Comparison of ENCODE assay signal across 17 cellular contexts in genomic region chr18:75658330-75658729, GRCh38.
"Had no signal": no experiment of that assay in that cellular context is flagged by ENCODE, and none has a peak within 500 bp of the region (broad histone marks: within the 10 kb centered on the region; RNA-seq: fewer than 3 reads in every experiment).

No MANE protein-coding gene starts in this region.

- H3K4me3 ChIP-seq: breast epithelium, lower lobe of right lung, uterus had no signal

- DNase-seq: activated naive CD4-positive, alpha-beta T cell; activated naive CD8-positive, alpha-beta T cell treated with anti-CD3 and anti-CD28 coated beads for 36 hours; activated T-cell treated with anti-CD3 and anti-CD28 coated beads, Interleukin-2, amount 50 U/mL, for 24 hours; effector memory CD4-positive, alpha-beta T cell; foreskin melanocyte; kidney; lower lobe of right lung; mesendoderm; naive thymus-derived CD4-positive, alpha-beta T cell; stimulated activated CD4-positive, alpha-beta T cell treated with anti-CD3 and anti-CD28 coated beads, Interleukin-2, amount 100 ng/mL, for 48 hours; stimulated activated CD8-positive, alpha-beta memory T cell treated with anti-CD3 and anti-CD28 coated beads, Interleukin-4, amount 100 ng/mL, for 48 hours; stimulated activated naive B cell treated with anti-CD40 and anti-IgM and Interleukin-4, amounts not matched to agents 10 μg/mL and 1 μg/mL and 100 μg/mL, for 72 hours; trophoblast cell; uterus had no signal

- H3K36me3 ChIP-seq: breast epithelium, lower lobe of right lung, uterus had no signal

- H3K4me1 ChIP-seq: lower lobe of right lung, uterus had no signal

- H3K9me3 ChIP-seq: uterus had no signal

- H3K27me3 ChIP-seq: breast epithelium, uterus had no signal

- ATAC-seq: esophagus mucosa; left lobe of liver; lower lobe of right lung; naive thymus-derived CD4-positive, alpha-beta T cell; stimulated activated naive B cell treated with anti-CD40 and anti-IgM and Interleukin-4, amounts not matched to agents 10 μg/mL and 1 μg/mL and 100 μg/mL, for 72 hours had no signal

- H3K27ac ChIP-seq: breast epithelium, lower lobe of right lung, uterus had no signal
